Comparison of ENCODE assay signal across 13 cellular contexts in genomic region chr1:230851291-230851691, GRCh38. TPM values are rescaled to one million over a fixed set of nuclear protein-coding genes. Genes with fewer than 3 reads are reported as not detected.
A peak's percentile ranks its signal among the peaks of the same experiment; 100 is the strongest.
DNase-seq lines count a peak whose midpoint lies in the region; ATAC-seq and TF ChIP-seq lines count a peak whose summit lies in the region.
"Had no signal": no experiment of that assay in that cellular context is flagged by ENCODE, and none has a peak within 500 bp of the region (broad histone marks: within the 10 kb centered on the region; RNA-seq: fewer than 3 reads in every experiment).

No MANE protein-coding gene starts in this region.

- no peak overlapping the region for H2AFZ ChIP-seq in mesenchymal stem cell (ENCODE audit: low read depth, low read length)
- H2AFZ ChIP-seq: parathyroid adenoma had no signal

- intact Hi-C loops in Right ventricle myocardium inferior (cut with DNase I) = no loop called here
- intact Hi-C loops in dorsolateral prefrontal cortex (cut with DNase I) = no loop called here
- intact Hi-C loops in upper lobe of right lung (cut with DNase I) = no loop called here
- intact Hi-C loops in CD4-positive, alpha-beta T cell (cut with DNase I, micrococcal nuclease) = no loop called here
- intact Hi-C loops in left colon (cut with DNase I, micrococcal nuclease) = no loop called here

- H3K18ac ChIP-seq in mesenchymal stem cell (ENCODE audit: low read depth in 1 of 2, low read length in 2 of 2) = peak overlapping the region; percentile 81 to 88

- no peaks in the 10 kb centered on the region for H3K27me3 ChIP-seq in cardiac muscle cell
- H3K27me3 ChIP-seq in dorsolateral prefrontal cortex = no peaks in the 10 kb centered on the region
- no peaks in the 10 kb centered on the region for H3K27me3 ChIP-seq in mesenchymal stem cell (ENCODE audit: control insufficient read depth in 1 of 2, insufficient read depth in 1 of 2, low read length in 2 of 2)
- no peaks in the 10 kb centered on the region for H3K27me3 ChIP-seq in upper lobe of right lung
- no peaks in the 10 kb centered on the region for H3K27me3 ChIP-seq in CD4-positive, alpha-beta T cell (ENCODE audit: control insufficient read depth, insufficient read depth, low read length)
- H3K27me3 ChIP-seq: Peyer's patch had no signal

- ATAC-seq in Right ventricle myocardium inferior (no peak), upper lobe of right lung (peak; percentile 78), left colon (no peak)
- no peak for ATAC-seq in CD4-positive, alpha-beta T cell (ENCODE audit: poor library complexity)
- ATAC-seq: activated T-cell treated with anti-CD3 and anti-CD28 coated beads, Interleukin-2, amount 50 U/mL, for 72 hours had no signal

- H3K9me3 Mint-ChIP-seq in CD4-positive, alpha-beta T cell = no peaks in the 10 kb centered on the region
- H3K9me3 Mint-ChIP-seq: activated T-cell treated with anti-CD3 and anti-CD28 coated beads, Interleukin-2, amount 50 U/mL, for 72 hours had no signal

- peak overlapping the region; percentile 87 for H4K91ac ChIP-seq in mesenchymal stem cell (ENCODE audit: low read length)

- H3K9me3 ChIP-seq in cardiac muscle cell (ENCODE audit: low read depth) (no peaks in the 10 kb centered on the region), mesenchymal stem cell (ENCODE audit: control insufficient read depth, low read length) (peaks cover 9% of the 10 kb centered on the region), upper lobe of right lung (no peaks in the 10 kb centered on the region)
- H3K9me3 ChIP-seq in CD4-positive, alpha-beta T cell (ENCODE audit: control insufficient read depth, low read length) = no peaks in the 10 kb centered on the region
- H3K9me3 ChIP-seq: Peyer's patch had no signal

- CTCF ChIA-PET in CD4-positive, alpha-beta T cell (lab: Charles Lee) = no interaction called here

- H2BK15ac ChIP-seq in mesenchymal stem cell (ENCODE audit: low read depth, poor library complexity, severe bottlenecking) = no peak overlapping the region

- H3K79me1 ChIP-seq in mesenchymal stem cell (replicated peaks; ENCODE audit: low read length, poor library complexity, severe bottlenecking) = peaks cover 34% of the 10 kb centered on the region

- H2BK5ac ChIP-seq in mesenchymal stem cell (ENCODE audit: low read depth, low read length, poor library complexity, severe bottlenecking) = peak overlapping the region; percentile 50

- POLR2A ChIA-PET in CD4-positive, alpha-beta T cell (lab: Charles Lee) = no interaction called here

- peak; percentile 74 to 90 for DNase-seq in cardiac muscle cell (ENCODE audit: low read depth in 1 of 2, low spot score in 1 of 2)
- DNase-seq in Right ventricle myocardium inferior (ENCODE audit: missing footprints) = no peak
- no peak for DNase-seq in dorsolateral prefrontal cortex
- DNase-seq in mesenchymal stem cell = peak; percentile 82
- no peak for DNase-seq in upper lobe of right lung
- DNase-seq in CD4-positive, alpha-beta T cell = no peak
- DNase-seq in NCI-H2227 treated with DMSO at 0.1 percent for 48 hours (lab: John Stamatoyannopoulos, UW) = no peak
- DNase-seq in left colon = no peak
- DNase-seq: activated T-cell treated with anti-CD3 and anti-CD28 coated beads, Interleukin-2, amount 50 U/mL, for 72 hours; dermis blood vessel endothelial cell; hypothalamus; Peyer's patch had no signal

- H3K27ac Mint-ChIP-seq in CD4-positive, alpha-beta T cell = no peak overlapping the region
- H3K27ac Mint-ChIP-seq: activated T-cell treated with anti-CD3 and anti-CD28 coated beads, Interleukin-2, amount 50 U/mL, for 72 hours had no signal

- H2BK120ac ChIP-seq in mesenchymal stem cell (ENCODE audit: low read depth, low read length) = no peak overlapping the region

- no peak overlapping the region for H3K9ac ChIP-seq in mesenchymal stem cell (ENCODE audit: low read length)
- H3K9ac ChIP-seq: parathyroid adenoma had no signal

- H3K4ac ChIP-seq in mesenchymal stem cell (ENCODE audit: low read depth in 1 of 2, low read length in 2 of 2) = peak overlapping the region in 1 of 2 experiments; percentile 71

- H3K4me3 Mint-ChIP-seq in CD4-positive, alpha-beta T cell = no peak overlapping the region
- H3K4me3 Mint-ChIP-seq: activated T-cell treated with anti-CD3 and anti-CD28 coated beads, Interleukin-2, amount 50 U/mL, for 72 hours had no signal

- H3K27me3 Mint-ChIP-seq in CD4-positive, alpha-beta T cell = no peaks in the 10 kb centered on the region

- peaks cover 15% of the 10 kb centered on the region for H3K36me3 Mint-ChIP-seq in CD4-positive, alpha-beta T cell (ENCODE audit: low read depth)

- H4K8ac ChIP-seq in mesenchymal stem cell (ENCODE audit: low read length) = peak overlapping the region; percentile 33

- peak overlapping the region; percentile 97 for H3K27ac ChIP-seq in cardiac muscle cell
- peak overlapping the region in 55 of 59 donors; percentile 24 to 97 (median 81) for H3K27ac ChIP-seq in dorsolateral prefrontal cortex
- H3K27ac ChIP-seq in mesenchymal stem cell (ENCODE audit: low read length, poor library complexity, severe bottlenecking) = peak overlapping the region; percentile 86
- H3K27ac ChIP-seq in upper lobe of right lung = peak overlapping the region; percentile 79
- H3K27ac ChIP-seq in CD4-positive, alpha-beta T cell (ENCODE audit: low read depth, low read length) = no peak overlapping the region
- H3K27ac ChIP-seq: parathyroid adenoma had no signal

- 2% methylated on average over 5 of the region's 5 CpGs for WGBS in mesenchymal stem cell

- H3K4me1 ChIP-seq in cardiac muscle cell (ENCODE audit: low read depth) (peaks cover 48% of the 10 kb centered on the region), mesenchymal stem cell (ENCODE audit: control insufficient read depth, insufficient read depth, low read depth, low read length) (peaks cover 45% of the 10 kb centered on the region), upper lobe of right lung (peaks cover 56% of the 10 kb centered on the region)

- no peaks in the 10 kb centered on the region for H3K4me1 Mint-ChIP-seq in CD4-positive, alpha-beta T cell (ENCODE audit: low read depth)

- TF ChIP-seq CTCF in cardiac muscle cell (IDR thresholded peaks at IDR 0.05; ENCODE audit: low read depth, low read length) (no peak), dorsolateral prefrontal cortex (IDR thresholded peaks at IDR 0.05 in 54 of 56, conservative IDR thresholded peaks at IDR 0.05 in 2 of 56; ENCODE audit: low read depth in 1 of 56, partially characterized antibody in 56 of 56) (no peak), upper lobe of right lung (IDR thresholded peaks at IDR 0.05) (no peak)
- no peak for TF ChIP-seq CTCF in CD4-positive, alpha-beta T cell (IDR thresholded peaks at IDR 0.05)

- peaks cover 3% of the 10 kb centered on the region for H3K36me3 ChIP-seq in cardiac muscle cell
- peaks cover 16 to 51% of the 10 kb centered on the region in 2 experiments for H3K36me3 ChIP-seq in mesenchymal stem cell (ENCODE audit: control insufficient read depth in 1 of 2, insufficient read depth in 2 of 2, low read depth in 1 of 2, low read length in 2 of 2)
- H3K36me3 ChIP-seq in upper lobe of right lung = peaks cover 18% of the 10 kb centered on the region

- peak overlapping the region; percentile 78 for H2AK5ac ChIP-seq in mesenchymal stem cell (ENCODE audit: low read length, severe bottlenecking)

- H3K4me2 ChIP-seq in mesenchymal stem cell (ENCODE audit: low read length, poor library complexity, severe bottlenecking) = peak overlapping the region; percentile 8

- peak overlapping the region in 1 of 2 experiments; percentile 84 for H3K14ac ChIP-seq in mesenchymal stem cell (ENCODE audit: low read length in 2 of 2)

- H3K23ac ChIP-seq in mesenchymal stem cell (ENCODE audit: low read length in 2 of 2) = no peak overlapping the region

- H2BK12ac ChIP-seq in mesenchymal stem cell (ENCODE audit: low read length in 2 of 2) = peak overlapping the region in 1 of 2 experiments; percentile 82

- H3K4me3 ChIP-seq in cardiac muscle cell = no peak overlapping the region
- no peak overlapping the region for H3K4me3 ChIP-seq in dorsolateral prefrontal cortex
- H3K4me3 ChIP-seq in mesenchymal stem cell (ENCODE audit: insufficient read depth in 1 of 2, low read depth in 1 of 2, low read length in 2 of 2) = no peak overlapping the region
- H3K4me3 ChIP-seq in upper lobe of right lung = no peak overlapping the region
- H3K4me3 ChIP-seq: Peyer's patch had no signal

RNA-seq across cellular contexts. Expression of gene C1orf198, which starts 17.0 kb away (rescaled TPM):
- total RNA-seq in cardiac muscle cell (67.6 and 68.8 TPM in 2 replicates), Right ventricle myocardium inferior (46.0 TPM), dorsolateral prefrontal cortex (100 to 1,000 TPM in 36 of 120 experiments, 10 to 100 TPM in 84; 43.1 to 244 (median 83.2) TPM), upper lobe of right lung (159 TPM), left colon (10 to 100 TPM; 14.4 to 16.6 TPM)
- polyA plus RNA-seq in cardiac muscle cell = 54.7 and 59.0 TPM in 2 replicates
- polyA plus RNA-seq in mesenchymal stem cell (2013, experiment 1 of 2) = 40.5 TPM
- polyA plus RNA-seq in mesenchymal stem cell (2013, experiment 2 of 2) = 39.9 TPM
- 1 to 10 TPM; 2.2 TPM for total RNA-seq in CD4-positive, alpha-beta T cell

Comparison
In these comparisons a context has a peak if more than half of its experiments do, and no peak if none do; other contexts are left out.
1. DNase-seq: peak in cardiac muscle cell (2 of 2) and mesenchymal stem cell (single experiment); none in Right ventricle myocardium inferior (single experiment), dorsolateral prefrontal cortex (0 of 10), upper lobe of right lung (single experiment), CD4-positive, alpha-beta T cell (0 of 10), NCI-H2227 treated with DMSO at 0.1 percent for 48 hours (single experiment) and left colon (0 of 2).
2. RNA of gene C1orf198, which starts 17.0 kb away (total RNA-seq): 159 TPM in upper lobe of right lung (single experiment), 43.1 to 244 TPM in dorsolateral prefrontal cortex, 67.6 to 68.8 TPM in cardiac muscle cell, 46.0 TPM in Right ventricle myocardium inferior (single experiment) and 14.4 to 16.6 TPM in left colon; 2.2 TPM in CD4-positive, alpha-beta T cell; every median in the first group is over 4 times any median in the second.